Comparison of ENCODE assay signal across 17 cellular contexts in the genomic region with DNA sequence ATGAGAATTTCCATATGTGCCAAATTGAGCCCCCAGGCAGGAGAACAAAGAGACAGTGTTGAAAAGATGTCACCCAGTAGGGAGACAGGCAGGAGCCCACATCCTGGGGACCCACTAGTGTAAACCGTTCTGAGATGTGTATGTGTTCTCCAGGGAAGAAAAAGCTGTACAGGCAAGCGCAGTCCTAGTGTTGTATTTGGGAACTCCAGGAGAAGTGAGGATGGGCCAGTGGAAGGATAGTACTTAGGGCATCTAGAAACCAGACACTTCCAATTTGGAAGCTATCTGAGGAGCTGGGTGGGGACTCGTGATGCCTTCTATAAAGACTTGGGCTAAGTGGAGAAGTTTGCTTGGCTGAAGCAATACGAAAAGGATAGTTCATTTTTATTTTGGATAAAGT.
DNase-seq lines count a peak whose midpoint lies in the region; ATAC-seq and TF ChIP-seq lines count a peak whose summit lies in the region.
"Had no signal": no experiment of that assay in that cellular context is flagged by ENCODE, and none has a peak within 500 bp of the region (broad histone marks: within the 10 kb centered on the region; RNA-seq: fewer than 3 reads in every experiment).

No MANE protein-coding gene starts in this region.

- H3K9me2 ChIP-seq in PC-3 (replicated peaks; ENCODE audit: low read length): no peaks in the 10 kb centered on the region

- no peak overlapping the region for H3K9ac ChIP-seq in PC-3 (ENCODE audit: low read length)

- BruUV-seq in PC-3 (replicated peaks; lab: Mats Ljungman, UMichigan): no TSS peak

- no peaks in the 10 kb centered on the region for H3K36me3 Mint-ChIP-seq in CD4-positive, CD25-positive, alpha-beta regulatory T cell
- H3K36me3 Mint-ChIP-seq: stimulated activated memory B cell treated with anti-CD40 and anti-IgM and Interleukin-4, amounts not matched to agents 10 μg/mL and 1 μg/mL and 100 μg/mL, for 72 hours had no signal

- H3F3A ChIP-seq in PC-3 (ENCODE audit: low read length, unreplicated experiment): no peaks in the 10 kb centered on the region

- H3K36me3 ChIP-seq in CD4-positive, CD25-positive, alpha-beta regulatory T cell (ENCODE audit: control insufficient read depth, insufficient read depth, low read length): no peaks in the 10 kb centered on the region
- H3K36me3 ChIP-seq in PC-3 (ENCODE audit: low read depth, low read length): no peaks in the 10 kb centered on the region
- H3K36me3 ChIP-seq in Peyer's patch: no peaks in the 10 kb centered on the region
- H3K36me3 ChIP-seq: thyroid gland had no signal

- H2AFZ ChIP-seq in PC-3 (ENCODE audit: low read length): no peak overlapping the region

- DNase-seq in CD4-positive, CD25-positive, alpha-beta regulatory T cell: no peak
- DNase-seq in PC-3 (no peak), fibroblast of mammary gland (ENCODE audit: low read depth) (no peak), sciatic nerve (ENCODE audit: low spot score) (no peak), Peyer's patch (no peak), cerebellum (ENCODE audit: low spot score) (no peak)
- no peak for DNase-seq in effector CD8-positive, alpha-beta T cell (lab: John Stamatoyannopoulos, UW)
- DNase-seq: activated CD8-positive, alpha-beta T cell treated with anti-CD3 and anti-CD28 coated beads for 36 hours; activated naive CD4-positive, alpha-beta T cell treated with anti-CD3 and anti-CD28 coated beads for 36 hours; activated T-cell treated with anti-CD3 and anti-CD28 coated beads, Interleukin-2, amount 50 U/mL, for 1 hour; NCI-H2107; NCI-H526 treated with DMSO at 0.1 percent for 48 hours; SHP77; thyroid gland had no signal

- no peak for TF ChIP-seq CTCF in PC-3 (conservative IDR thresholded peaks at IDR 0.05; ENCODE audit: low read depth, low read length)
- TF ChIP-seq CTCF in fibroblast of mammary gland (conservative IDR thresholded peaks at IDR 0.05; ENCODE audit: control insufficient read depth, insufficient read depth, low read depth, low read length): peak; percentile 11
- peak in 2 of 6 experiments; percentile 2 to 3 for TF ChIP-seq CTCF in Peyer's patch (IDR thresholded peaks at IDR 0.05)

- no peak overlapping the region for H3K4me3 ChIP-seq in CD4-positive, CD25-positive, alpha-beta regulatory T cell (ENCODE audit: low read depth, low read length)
- H3K4me3 ChIP-seq in PC-3 (ENCODE audit: low read length): no peak overlapping the region
- H3K4me3 ChIP-seq in fibroblast of mammary gland (ENCODE audit: control insufficient read depth, low read depth, low read length): no peak overlapping the region
- H3K4me3 ChIP-seq in Peyer's patch: no peak overlapping the region
- H3K4me3 ChIP-seq: GM12878, thyroid gland had no signal

- H3K4me1 Mint-ChIP-seq in CD4-positive, CD25-positive, alpha-beta regulatory T cell: peaks cover 0 to 20% (median under 1%) of the 10 kb centered on the region in 4 donors
- H3K4me1 Mint-ChIP-seq: WTC11 had no signal

- H3K9me3 ChIP-seq in CD4-positive, CD25-positive, alpha-beta regulatory T cell (ENCODE audit: control insufficient read depth in 2 of 2, low read length in 2 of 2): peaks cover 0 to under 1% of the 10 kb centered on the region in 2 experiments
- 0 out of 2 replicates have a peak, but pooled peaks cover 3% of the 10 kb centered on the region for H3K9me3 ChIP-seq in PC-3 (ENCODE audit: low read length)
- peaks cover 0 to 2% (median 0%) of the 10 kb centered on the region in 4 donors for H3K9me3 ChIP-seq in Peyer's patch
- H3K9me3 ChIP-seq: thyroid gland had no signal

- no peak for TF ChIP-seq POLR2A in Peyer's patch (IDR thresholded peaks at IDR 0.05)

- H3K27me3 ChIP-seq in CD4-positive, CD25-positive, alpha-beta regulatory T cell (ENCODE audit: control insufficient read depth, insufficient read depth, low read length): no peaks in the 10 kb centered on the region
- no peaks in the 10 kb centered on the region for H3K27me3 ChIP-seq in PC-3 (ENCODE audit: low read length)
- no peaks in the 10 kb centered on the region for H3K27me3 ChIP-seq in Peyer's patch
- H3K27me3 ChIP-seq: thyroid gland had no signal

- no peaks in the 10 kb centered on the region for H4K20me1 ChIP-seq in PC-3 (ENCODE audit: low read length)

- no peaks in the 10 kb centered on the region for H3K27me3 Mint-ChIP-seq in CD4-positive, CD25-positive, alpha-beta regulatory T cell
- H3K27me3 Mint-ChIP-seq: activated CD8-positive, alpha-beta T cell treated with anti-CD3 and anti-CD28 coated beads for 36 hours; stimulated activated memory B cell treated with anti-CD40 and anti-IgM and Interleukin-4, amounts not matched to agents 10 μg/mL and 1 μg/mL and 100 μg/mL, for 72 hours had no signal

- H3K27ac Mint-ChIP-seq in CD4-positive, CD25-positive, alpha-beta regulatory T cell: peak overlapping the region in 2 of 3 donors; percentile 59 to 88
- H3K27ac Mint-ChIP-seq: activated CD8-positive, alpha-beta T cell treated with anti-CD3 and anti-CD28 coated beads for 36 hours; activated naive CD4-positive, alpha-beta T cell treated with anti-CD3 and anti-CD28 coated beads for 36 hours; stimulated activated memory B cell treated with anti-CD40 and anti-IgM and Interleukin-4, amounts not matched to agents 10 μg/mL and 1 μg/mL and 100 μg/mL, for 72 hours; WTC11 had no signal

- H3K79me2 ChIP-seq in PC-3 (ENCODE audit: low read length): no peaks in the 10 kb centered on the region

- H3K27ac ChIP-seq in CD4-positive, CD25-positive, alpha-beta regulatory T cell (ENCODE audit: insufficient read depth, low read length, poor library complexity, severe bottlenecking): no peak overlapping the region
- no peak overlapping the region for H3K27ac ChIP-seq in PC-3 (ENCODE audit: low read length)
- peak overlapping the region in 1 of 4 donors; percentile 14 for H3K27ac ChIP-seq in Peyer's patch
- H3K27ac ChIP-seq: thyroid gland had no signal

- CTCF ChIA-PET in PC-3 (lab: Charles Lee): no interaction called here

- no peak overlapping the region for H3K4me3 Mint-ChIP-seq in CD4-positive, CD25-positive, alpha-beta regulatory T cell
- H3K4me3 Mint-ChIP-seq: activated CD8-positive, alpha-beta T cell treated with anti-CD3 and anti-CD28 coated beads for 36 hours; activated naive CD4-positive, alpha-beta T cell treated with anti-CD3 and anti-CD28 coated beads for 36 hours; stimulated activated memory B cell treated with anti-CD40 and anti-IgM and Interleukin-4, amounts not matched to agents 10 μg/mL and 1 μg/mL and 100 μg/mL, for 72 hours; WTC11 had no signal

- POLR2A ChIA-PET in PC-3 (lab: Charles Lee; ENCODE audit: unreplicated experiment): no interaction called here

- peaks cover 0 to 7% (median under 1%) of the 10 kb centered on the region in 7 donors for H3K9me3 Mint-ChIP-seq in CD4-positive, CD25-positive, alpha-beta regulatory T cell
- H3K9me3 Mint-ChIP-seq: stimulated activated memory B cell treated with anti-CD40 and anti-IgM and Interleukin-4, amounts not matched to agents 10 μg/mL and 1 μg/mL and 100 μg/mL, for 72 hours had no signal

- ATAC-seq in CD4-positive, CD25-positive, alpha-beta regulatory T cell (ENCODE audit: low read depth in 2 of 2): no peak
- peak; percentile 46; the same call in 1 of the 2 replicates for ATAC-seq in PC-3
- ATAC-seq in sciatic nerve: peak; percentile 75
- ATAC-seq: activated CD8-positive, alpha-beta T cell treated with anti-CD3 and anti-CD28 coated beads for 36 hours; stimulated activated memory B cell treated with anti-CD40 and anti-IgM and Interleukin-4, amounts not matched to agents 10 μg/mL and 1 μg/mL and 100 μg/mL, for 72 hours; WTC11 had no signal

- no peaks in the 10 kb centered on the region for H3K4me1 ChIP-seq in CD4-positive, CD25-positive, alpha-beta regulatory T cell (ENCODE audit: control insufficient read depth, insufficient read depth, low read length, poor library complexity, severe bottlenecking)
- H3K4me1 ChIP-seq in PC-3 (ENCODE audit: insufficient read depth, low read length): no peaks in the 10 kb centered on the region
- H3K4me1 ChIP-seq in Peyer's patch: peaks cover 0 to 11% (median 0%) of the 10 kb centered on the region in 4 donors
- H3K4me1 ChIP-seq: thyroid gland had no signal

- intact Hi-C loops in PC-3 (cut with micrococcal nuclease) (no loop called here), sciatic nerve (cut with DNase I) (no loop called here)

- no peak overlapping the region for H3K4me2 ChIP-seq in PC-3 (ENCODE audit: low read length)

Comparison
In these comparisons a context has a peak if more than half of its experiments do, and no peak if none do; other contexts are left out.
1. ATAC-seq: peak in PC-3 (single experiment) and sciatic nerve (single experiment); none in CD4-positive, CD25-positive, alpha-beta regulatory T cell (0 of 2).